In genomic region chr1:206471415-206471801, GRCh38 we compare ENCODE assay signal across 1 cellular context.
TF ChIP-seq lines count a peak whose summit lies in the region.

No MANE protein-coding gene starts in this region.

TF ChIP-seq in HCT116, 20 proteins besides CTCF, POLR2A, EP300 and RAD21 (continued from another document):
- TF ChIP-seq, protein P1, sequence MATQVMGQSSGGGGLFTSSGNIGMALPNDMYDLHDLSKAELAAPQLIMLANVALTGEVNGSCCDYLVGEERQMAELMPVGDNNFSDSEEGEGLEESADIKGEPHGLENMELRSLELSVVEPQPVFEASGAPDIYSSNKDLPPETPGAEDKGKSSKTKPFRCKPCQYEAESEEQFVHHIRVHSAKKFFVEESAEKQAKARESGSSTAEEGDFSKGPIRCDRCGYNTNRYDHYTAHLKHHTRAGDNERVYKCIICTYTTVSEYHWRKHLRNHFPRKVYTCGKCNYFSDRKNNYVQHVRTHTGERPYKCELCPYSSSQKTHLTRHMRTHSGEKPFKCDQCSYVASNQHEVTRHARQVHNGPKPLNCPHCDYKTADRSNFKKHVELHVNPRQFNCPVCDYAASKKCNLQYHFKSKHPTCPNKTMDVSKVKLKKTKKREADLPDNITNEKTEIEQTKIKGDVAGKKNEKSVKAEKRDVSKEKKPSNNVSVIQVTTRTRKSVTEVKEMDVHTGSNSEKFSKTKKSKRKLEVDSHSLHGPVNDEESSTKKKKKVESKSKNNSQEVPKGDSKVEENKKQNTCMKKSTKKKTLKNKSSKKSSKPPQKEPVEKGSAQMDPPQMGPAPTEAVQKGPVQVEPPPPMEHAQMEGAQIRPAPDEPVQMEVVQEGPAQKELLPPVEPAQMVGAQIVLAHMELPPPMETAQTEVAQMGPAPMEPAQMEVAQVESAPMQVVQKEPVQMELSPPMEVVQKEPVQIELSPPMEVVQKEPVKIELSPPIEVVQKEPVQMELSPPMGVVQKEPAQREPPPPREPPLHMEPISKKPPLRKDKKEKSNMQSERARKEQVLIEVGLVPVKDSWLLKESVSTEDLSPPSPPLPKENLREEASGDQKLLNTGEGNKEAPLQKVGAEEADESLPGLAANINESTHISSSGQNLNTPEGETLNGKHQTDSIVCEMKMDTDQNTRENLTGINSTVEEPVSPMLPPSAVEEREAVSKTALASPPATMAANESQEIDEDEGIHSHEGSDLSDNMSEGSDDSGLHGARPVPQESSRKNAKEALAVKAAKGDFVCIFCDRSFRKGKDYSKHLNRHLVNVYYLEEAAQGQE (IDR thresholded peaks at IDR 0.05; ENCODE audit: low read depth) = no peak
- TF ChIP-seq, protein P2, sequence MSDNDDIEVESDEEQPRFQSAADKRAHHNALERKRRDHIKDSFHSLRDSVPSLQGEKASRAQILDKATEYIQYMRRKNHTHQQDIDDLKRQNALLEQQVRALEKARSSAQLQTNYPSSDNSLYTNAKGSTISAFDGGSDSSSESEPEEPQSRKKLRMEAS (IDR thresholded peaks at IDR 0.05) = no peak
- TF ChIP-seq EZH2 (IDR thresholded peaks at IDR 0.05) (no peak), SRF (IDR thresholded peaks at IDR 0.05; ENCODE audit: low read depth) (no peak), CEBPB (IDR thresholded peaks at IDR 0.05; ENCODE audit: low read depth) (no peak), SIN3A (IDR thresholded peaks at IDR 0.05; ENCODE audit: low read depth) (no peak)
